ENCODE assay signal across 8 cellular contexts in the genomic region with DNA sequence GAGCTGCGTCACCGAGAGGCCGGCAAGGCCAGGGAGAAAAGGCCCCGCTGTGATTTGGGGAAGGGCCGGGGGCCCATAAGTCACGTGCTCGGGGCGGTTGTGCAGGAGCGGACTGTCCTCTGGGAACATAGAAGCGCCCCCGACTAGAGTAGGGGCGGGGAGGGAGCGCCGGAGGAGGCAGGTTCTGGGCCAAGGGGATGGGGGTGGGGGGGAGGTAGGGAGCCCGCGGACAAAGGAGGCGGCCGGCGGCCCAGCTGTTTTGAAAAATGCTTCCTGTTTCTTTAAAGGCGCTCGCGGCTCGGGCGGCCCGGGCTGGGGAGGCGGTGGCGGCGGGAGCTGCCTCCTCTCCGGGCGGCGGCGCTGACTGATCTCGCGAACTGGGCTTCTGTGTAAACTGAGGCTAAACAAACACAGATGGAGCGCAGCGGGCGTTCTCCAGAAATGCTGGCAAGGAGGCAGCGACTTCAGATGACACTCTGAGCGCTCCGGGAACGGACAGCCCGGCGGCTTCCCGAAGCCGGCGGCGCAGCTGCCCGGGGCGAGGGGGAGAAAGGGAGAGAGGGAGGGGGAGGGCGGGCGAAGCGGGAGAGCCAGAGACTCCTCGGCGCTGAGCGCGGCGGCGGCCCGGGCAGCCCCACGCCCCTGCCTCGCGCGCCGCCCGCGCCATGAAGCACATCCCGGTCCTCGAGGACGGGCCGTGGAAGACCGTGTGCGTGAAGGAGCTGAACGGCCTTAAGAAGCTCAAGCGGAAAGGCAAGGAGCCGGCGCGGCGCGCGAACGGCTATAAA.
DNase-seq lines count a peak whose midpoint lies in the region; ATAC-seq and TF ChIP-seq lines count a peak whose summit lies in the region.

A gene with protein sequence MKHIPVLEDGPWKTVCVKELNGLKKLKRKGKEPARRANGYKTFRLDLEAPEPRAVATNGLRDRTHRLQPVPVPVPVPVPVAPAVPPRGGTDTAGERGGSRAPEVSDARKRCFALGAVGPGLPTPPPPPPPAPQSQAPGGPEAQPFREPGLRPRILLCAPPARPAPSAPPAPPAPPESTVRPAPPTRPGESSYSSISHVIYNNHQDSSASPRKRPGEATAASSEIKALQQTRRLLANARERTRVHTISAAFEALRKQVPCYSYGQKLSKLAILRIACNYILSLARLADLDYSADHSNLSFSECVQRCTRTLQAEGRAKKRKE (plus strand): TSS at position 467 of the 788 bp plus-strand sequence. CDS start 199 bp downstream, at position 666.

- H3K9me3 Mint-ChIP-seq in activated naive CD4-positive, alpha-beta T cell treated with anti-CD3 and anti-CD28 coated beads, Interleukin-2, amount 10 ng/mL, durations not matched to agents 7 days and 5 days = no peaks in the 10 kb centered on the region
- H3K9me3 Mint-ChIP-seq in nephron = no peaks in the 10 kb centered on the region

- H3K36me3 Mint-ChIP-seq in activated naive CD4-positive, alpha-beta T cell treated with anti-CD3 and anti-CD28 coated beads, Interleukin-2, amount 10 ng/mL, durations not matched to agents 7 days and 5 days = no peaks in the 10 kb centered on the region
- H3K36me3 Mint-ChIP-seq in nephron (ENCODE audit: low read depth) = no peaks in the 10 kb centered on the region

- no peak within 1 kb of the TSS for H3K27ac Mint-ChIP-seq in activated naive CD4-positive, alpha-beta T cell treated with anti-CD3 and anti-CD28 coated beads, Interleukin-2, amount 10 ng/mL, durations not matched to agents 7 days and 5 days
- H3K27ac Mint-ChIP-seq in nephron = peak within 1 kb of the TSS; percentile 58 to 72 (median 62)

- H3K4me1 Mint-ChIP-seq in activated naive CD4-positive, alpha-beta T cell treated with anti-CD3 and anti-CD28 coated beads, Interleukin-2, amount 10 ng/mL, durations not matched to agents 7 days and 5 days = peaks cover 17% of the 10 kb centered on the region
- H3K4me1 Mint-ChIP-seq in nephron = peaks cover 56% of the 10 kb centered on the region

- no peak for ATAC-seq in GM19395 (IDR thresholded peaks at IDR 0.05; ENCODE audit: unreplicated experiment)

- DNase-seq in SKM-1 treated with dmso at 0.1 percent for 144 hours (lab: John Stamatoyannopoulos, UW; ENCODE audit: unreplicated experiment) (peak; percentile 25), SKM-1 (lab: John Stamatoyannopoulos, UW; ENCODE audit: unreplicated experiment) (no peak), NCI-H2029 (lab: John Stamatoyannopoulos, UW) (peak; percentile 84), globus pallidus (ENCODE audit: low spot score) (peak; percentile 68), NCI-H187 treated with DMSO at 0.1 percent for 48 hours (lab: John Stamatoyannopoulos, UW) (no peak)
- DNase-seq in activated naive CD4-positive, alpha-beta T cell treated with anti-CD3 and anti-CD28 coated beads, Interleukin-2, amount 10 ng/mL, durations not matched to agents 7 days and 5 days = peak; percentile 54

- H3K4me3 Mint-ChIP-seq in activated naive CD4-positive, alpha-beta T cell treated with anti-CD3 and anti-CD28 coated beads, Interleukin-2, amount 10 ng/mL, durations not matched to agents 7 days and 5 days = peak within 1 kb of the TSS; percentile 77
- peak within 1 kb of the TSS; percentile 96 to 98 (median 96) for H3K4me3 Mint-ChIP-seq in nephron

- CTCF ChIA-PET in activated naive CD4-positive, alpha-beta T cell treated with anti-CD3 and anti-CD28 coated beads, Interleukin-2, amount 10 ng/mL, durations not matched to agents 7 days and 5 days (lab: Charles Lee) = interaction anchor here (0.9 to 7.0 kb wide), 10 partner anchors 7 to 116 kb away, joined by 3 to 91 read pairs (median 4); no protein-coding TSS in a partner anchor

- H3K27me3 Mint-ChIP-seq in activated naive CD4-positive, alpha-beta T cell treated with anti-CD3 and anti-CD28 coated beads, Interleukin-2, amount 10 ng/mL, durations not matched to agents 7 days and 5 days = peaks cover 96% of the 10 kb centered on the region
- peaks cover 57% of the 10 kb centered on the region for H3K27me3 Mint-ChIP-seq in nephron (ENCODE audit: low read depth)

- no peak for TF ChIP-seq CTCF in nephron (IDR thresholded peaks at IDR 0.05; ENCODE audit: unreplicated experiment in 3 of 3)

Comparison
In these comparisons a context has a peak if more than half of its experiments do, and no peak if none do; other contexts are left out.
1. DNase-seq: peak in SKM-1 treated with dmso at 0.1 percent for 144 hours (single experiment), NCI-H2029 (single experiment), activated naive CD4-positive, alpha-beta T cell treated with anti-CD3 and anti-CD28 coated beads, Interleukin-2, amount 10 ng/mL, durations not matched to agents 7 days and 5 days (single experiment) and globus pallidus (single experiment); none in SKM-1 (single experiment) and NCI-H187 treated with DMSO at 0.1 percent for 48 hours (single experiment).